11 cellular contexts compared by ENCODE assay signal in genomic region chr9:113808391-113809191, GRCh38.
A peak's percentile ranks its signal among the peaks of the same experiment; 100 is the strongest.
DNase-seq lines count a peak whose midpoint lies in the region; ATAC-seq and TF ChIP-seq lines count a peak whose summit lies in the region.
"Had no signal": no experiment of that assay in that cellular context is flagged by ENCODE, and none has a peak within 500 bp of the region (broad histone marks: within the 10 kb centered on the region; RNA-seq: fewer than 3 reads in every experiment).

No MANE protein-coding gene starts in this region.

- H3K9me3 Mint-ChIP-seq in activated CD4-positive, alpha-beta T cell treated with anti-CD3 and anti-CD28 coated beads for 36 hours (ENCODE audit: low read depth), result no peaks in the 10 kb centered on the region
- H3K9me3 Mint-ChIP-seq in activated T-helper 17 cell treated with anti-CD3 and anti-CD28 coated beads, Interleukin-2, amount 50 U/mL, for 72 hours, result no peaks in the 10 kb centered on the region
- H3K9me3 Mint-ChIP-seq: naive B cell had no signal

- DNase-seq in HK-2 (ENCODE audit: unreplicated experiment), result peak; percentile 11
- peak; percentile 13 for DNase-seq in amniotic stem cell (lab: John Stamatoyannopoulos, UW)
- DNase-seq in left ventricle myocardium inferior, result peak; percentile 18
- peak; percentile 16 for DNase-seq in thoracic aorta (ENCODE audit: low spot score)
- no peak for DNase-seq in UCSD-AML1 (lab: John Stamatoyannopoulos, UW; ENCODE audit: unreplicated experiment)
- no peak for DNase-seq in activated CD4-positive, alpha-beta T cell treated with anti-CD3 and anti-CD28 coated beads for 36 hours
- DNase-seq in MM.1S, result no peak
- DNase-seq: activated CD4-positive, alpha-beta T cell treated with anti-CD3 and anti-CD28 coated beads, Interleukin-2, amount 50 U/mL, for 1 hour; naive B cell; NK-92 treated with Interleukin-12 subunit alpha and Interleukin-12 subunit beta, amount 100 ng/mL, for 24 hours had no signal

- H3K4me1 ChIP-seq in left ventricle myocardium inferior (peaks cover 11% of the 10 kb centered on the region), thoracic aorta (ENCODE audit: control insufficient read depth in 1 of 2, low read depth in 2 of 2) (peaks cover 5 to 21% of the 10 kb centered on the region in 2 donors), MM.1S (ENCODE audit: low read length) (no peaks in the 10 kb centered on the region)

- H3K4me1 Mint-ChIP-seq in activated CD4-positive, alpha-beta T cell treated with anti-CD3 and anti-CD28 coated beads for 36 hours, result peaks cover 2% of the 10 kb centered on the region
- no peaks in the 10 kb centered on the region for H3K4me1 Mint-ChIP-seq in activated T-helper 17 cell treated with anti-CD3 and anti-CD28 coated beads, Interleukin-2, amount 50 U/mL, for 72 hours

- H3K4me2 ChIP-seq in MM.1S (ENCODE audit: low read depth, low read length), result no peak overlapping the region

- H3K9ac ChIP-seq in MM.1S (ENCODE audit: low read length), result no peak overlapping the region

- no peaks in the 10 kb centered on the region for H3K79me2 ChIP-seq in MM.1S (ENCODE audit: low read length)

- no peaks in the 10 kb centered on the region for H3F3A ChIP-seq in MM.1S (ENCODE audit: insufficient read depth, low read length)

- H3K4me3 ChIP-seq in left ventricle myocardium inferior, result no peak overlapping the region
- no peak overlapping the region for H3K4me3 ChIP-seq in thoracic aorta
- no peak overlapping the region for H3K4me3 ChIP-seq in MM.1S (ENCODE audit: low read length)

- no peak overlapping the region for H3K27ac Mint-ChIP-seq in activated CD4-positive, alpha-beta T cell treated with anti-CD3 and anti-CD28 coated beads for 36 hours
- no peak overlapping the region for H3K27ac Mint-ChIP-seq in activated T-helper 17 cell treated with anti-CD3 and anti-CD28 coated beads, Interleukin-2, amount 50 U/mL, for 72 hours

- no peak overlapping the region for H3K4me3 Mint-ChIP-seq in activated CD4-positive, alpha-beta T cell treated with anti-CD3 and anti-CD28 coated beads for 36 hours
- no peak overlapping the region for H3K4me3 Mint-ChIP-seq in activated T-helper 17 cell treated with anti-CD3 and anti-CD28 coated beads, Interleukin-2, amount 50 U/mL, for 72 hours
- H3K4me3 Mint-ChIP-seq: naive B cell had no signal

- no peaks in the 10 kb centered on the region for H4K20me1 ChIP-seq in MM.1S (ENCODE audit: insufficient read depth, low read length)

- peak; percentile 80 for ATAC-seq in thoracic aorta (ENCODE audit: insufficient number of reproducible peaks, low FRiP score, low read depth)
- no peak for ATAC-seq in activated CD4-positive, alpha-beta T cell treated with anti-CD3 and anti-CD28 coated beads for 36 hours
- no peak for ATAC-seq in activated T-helper 17 cell treated with anti-CD3 and anti-CD28 coated beads, Interleukin-2, amount 50 U/mL, for 72 hours (replicated peaks)

- H3K9me3 ChIP-seq in left ventricle myocardium inferior (replicated peaks), result no peaks in the 10 kb centered on the region
- no peaks in the 10 kb centered on the region for H3K9me3 ChIP-seq in thoracic aorta
- no peaks in the 10 kb centered on the region for H3K9me3 ChIP-seq in MM.1S (replicated peaks; ENCODE audit: insufficient read depth, low read length)

- peak overlapping the region; percentile 33 for H3K27ac ChIP-seq in left ventricle myocardium inferior (replicated peaks)
- H3K27ac ChIP-seq in thoracic aorta, result peak overlapping the region; percentile 4 to 12
- no peak overlapping the region for H3K27ac ChIP-seq in MM.1S (ENCODE audit: low read length)

- H2AFZ ChIP-seq in MM.1S (ENCODE audit: low read length), result no peak overlapping the region

- H3K36me3 ChIP-seq in left ventricle myocardium inferior (no peaks in the 10 kb centered on the region), thoracic aorta (no peaks in the 10 kb centered on the region), MM.1S (replicated peaks; ENCODE audit: insufficient read depth, low read length) (no peaks in the 10 kb centered on the region)

- H3K27me3 ChIP-seq in left ventricle myocardium inferior (ENCODE audit: low read depth) (peaks cover 33% of the 10 kb centered on the region), thoracic aorta (replicated peaks; ENCODE audit: insufficient read depth) (no peaks in the 10 kb centered on the region), MM.1S (replicated peaks; ENCODE audit: insufficient read depth, low read length) (no peaks in the 10 kb centered on the region)

- TF ChIP-seq CTCF in left ventricle myocardium inferior (IDR thresholded peaks at IDR 0.05; ENCODE audit: borderline replicate concordance), result no peak
- TF ChIP-seq CTCF in thoracic aorta (IDR thresholded peaks at IDR 0.05), result no peak
- no peak for TF ChIP-seq CTCF in MM.1S (IDR thresholded peaks at IDR 0.05; ENCODE audit: low read length)

- POLR2A ChIA-PET in activated CD4-positive, alpha-beta T cell treated with anti-CD3 and anti-CD28 coated beads for 36 hours (lab: Charles Lee), result no interaction called here

- no peaks in the 10 kb centered on the region for H3K36me3 Mint-ChIP-seq in activated CD4-positive, alpha-beta T cell treated with anti-CD3 and anti-CD28 coated beads for 36 hours (ENCODE audit: low read depth)
- no peaks in the 10 kb centered on the region for H3K36me3 Mint-ChIP-seq in activated T-helper 17 cell treated with anti-CD3 and anti-CD28 coated beads, Interleukin-2, amount 50 U/mL, for 72 hours (ENCODE audit: low read depth)
- H3K36me3 Mint-ChIP-seq: naive B cell had no signal

- H3K27me3 Mint-ChIP-seq in activated CD4-positive, alpha-beta T cell treated with anti-CD3 and anti-CD28 coated beads for 36 hours, result peaks cover 12% of the 10 kb centered on the region
- peaks cover 20% of the 10 kb centered on the region for H3K27me3 Mint-ChIP-seq in activated T-helper 17 cell treated with anti-CD3 and anti-CD28 coated beads, Interleukin-2, amount 50 U/mL, for 72 hours

- intact Hi-C loops in left ventricle myocardium inferior (cut with micrococcal nuclease), result loop anchor here (5.0 kb wide), 1 partner anchor 224 kb away; no protein-coding TSS in a partner anchor
- intact Hi-C loops in activated CD4-positive, alpha-beta T cell treated with anti-CD3 and anti-CD28 coated beads for 36 hours (cut with DNase I, micrococcal nuclease), result loop anchor here in 1 of 2 experiments (5.0 kb wide), 1 partner anchor 224 kb away; no protein-coding TSS in a partner anchor

- CTCF ChIA-PET in activated CD4-positive, alpha-beta T cell treated with anti-CD3 and anti-CD28 coated beads for 36 hours (lab: Charles Lee), result interaction anchor here (0.7 to 2.3 kb wide), 9 partner anchors 8 to 332 kb away, joined by 3 to 7 read pairs (median 4); no protein-coding TSS in a partner anchor

- H3K9me2 ChIP-seq in MM.1S (replicated peaks; ENCODE audit: insufficient read depth, low read length), result no peaks in the 10 kb centered on the region

Comparison
In these comparisons a context has a peak if more than half of its experiments do, and no peak if none do; other contexts are left out.
1. DNase-seq: peak in HK-2 (single experiment), amniotic stem cell (single experiment), left ventricle myocardium inferior (single experiment) and thoracic aorta (single experiment); none in UCSD-AML1 (single experiment), activated CD4-positive, alpha-beta T cell treated with anti-CD3 and anti-CD28 coated beads for 36 hours (single experiment) and MM.1S (single experiment).